11 cellular contexts compared by ENCODE assay signal in genomic region chr14:64758711-64759554, GRCh38. TPM values are rescaled to one million over a fixed set of nuclear protein-coding genes. Genes with fewer than 3 reads are reported as not detected.
DNase-seq lines count a peak whose midpoint lies in the region; ATAC-seq, FAIRE-seq and TF ChIP-seq lines count a peak whose summit lies in the region.
"Had no signal": no experiment of that assay in that cellular context is flagged by ENCODE, and none has a peak within 500 bp of the region (broad histone marks: within the 10 kb centered on the region; RNA-seq: fewer than 3 reads in every experiment).

No MANE protein-coding gene starts in this region.

- H4K20me1 ChIP-seq in mammary epithelial cell (ENCODE audit: insufficient read depth, low read length): no peaks in the 10 kb centered on the region

- TF ChIP-seq EP300 in A549 (IDR thresholded peaks at IDR 0.05): peak; percentile 63 to 81; a peak in 3 of 5 replicates

- intact Hi-C loops in mammary epithelial cell (cut with micrococcal nuclease): loop anchor here (1.0 to 2.0 kb wide), 3 partner anchors 33 to 78 kb away; no protein-coding TSS in a partner anchor

- 50% methylated on average over 6 of the region's 7 CpGs for WGBS in A549 (ENCODE audit: missing lambda C conversion rate)
- 56% methylated on average over 7 of the region's 7 CpGs for WGBS in mammary epithelial cell (ENCODE audit: low coverage, missing lambda C conversion rate)

- no TSS peak for BruUV-seq in mammary epithelial cell (replicated peaks; lab: Mats Ljungman, UMichigan)

- TF ChIP-seq RAD21 in A549 (conservative IDR thresholded peaks at IDR 0.05 in 1 of 2, IDR thresholded peaks at IDR 0.05 in 1 of 2): peak; percentile 10 to 40; a peak in 2 of 5 replicates

- H3K27ac ChIP-seq in A549 (peak overlapping the region; percentile 92 to 93), mammary epithelial cell (ENCODE audit: insufficient read depth, low read depth, low read length) (peak overlapping the region; percentile 68)

- in situ Hi-C loops in mammary epithelial cell (cut with MboI; ENCODE audit: low sequenced_read_pairs in 2 of 2): loop anchor here (5.0 to 25.0 kb wide), 2 partner anchors 87 to 247 kb away; partner anchors contain the start of genes ZBTB1 (in 1 of the 2) and ZBTB25 (in 1 of the 2)

- no peak overlapping the region for H2AFZ ChIP-seq in mammary epithelial cell (ENCODE audit: low read depth, low read length)

- no peak for TF ChIP-seq CTCF in A549 (IDR thresholded peaks at IDR 0.05)
- no peak for TF ChIP-seq CTCF in mammary epithelial cell (conservative IDR thresholded peaks at IDR 0.05 in 1 of 2, IDR thresholded peaks at IDR 0.05 in 1 of 2; ENCODE audit: extremely low read depth in 1 of 2, insufficient read depth in 1 of 2, low read depth in 1 of 2, low read length in 2 of 2)

- H3K4me3 ChIP-seq in A549: no peak overlapping the region
- no peak overlapping the region for H3K4me3 ChIP-seq in mammary epithelial cell (replicated peaks in 1 of 3; ENCODE audit: insufficient read depth in 1 of 3, low read depth in 2 of 3, low read length in 3 of 3)

- H3K9me3 ChIP-seq in A549 (no peaks in the 10 kb centered on the region), mammary epithelial cell (replicated peaks; ENCODE audit: insufficient read depth, low read length) (no peaks in the 10 kb centered on the region)

- CTCF ChIA-PET in A549 (lab: Yijun Ruan, JAX): interaction anchor here (0.7 to 7.4 kb wide), 26 partner anchors 9 to 248 kb away, joined by 3 to 147 read pairs (median 4); partner anchors contain the start of genes HSPA2 and PLEKHG3
- CTCF ChIA-PET in mammary epithelial cell (lab: Charles Lee; ENCODE audit: low non-redundant PET): no interaction called here

- peak; percentile 43 for FAIRE-seq in A549 (lab: Jason Lieb, UNC)

- DNase-seq in A549 (ENCODE audit: low read depth in 1 of 2, low spot score in 1 of 2): peak; percentile 71 to 82
- peak; percentile 51 for DNase-seq in HuH-7.5 (ENCODE audit: low spot score)
- peak; percentile 82 for DNase-seq in mammary epithelial cell
- peak; percentile 69 for DNase-seq in left kidney (ENCODE audit: low read depth, low spot score)
- no peak for DNase-seq in activated T-cell treated with anti-CD3 and anti-CD28 coated beads, Interleukin-2, amount 50 U/mL, for 1 hour
- DNase-seq in NK-92 (lab: John Stamatoyannopoulos, UW; ENCODE audit: unreplicated experiment): no peak
- DNase-seq in activated T-cell treated with anti-CD3 and anti-CD28 coated beads, Interleukin-2, amount 50 U/mL, for 48 hours: no peak
- DNase-seq: activated naive CD4-positive, alpha-beta T cell treated with anti-CD3 and anti-CD28 coated beads, Interleukin-2, amount 50 U/mL, for 16 hours; naive thymus-derived CD4-positive, alpha-beta T cell; NCI-H526 treated with DMSO at 0.1 percent for 48 hours had no signal

- dilution Hi-C loops in mammary epithelial cell (cut with HindIII; ENCODE audit: low sequenced_read_pairs): loop anchor here (5.0 kb wide), 1 partner anchor 87 kb away; no protein-coding TSS in a partner anchor

- H3K27me3 ChIP-seq in mammary epithelial cell (ENCODE audit: insufficient read depth, low read length): no peaks in the 10 kb centered on the region

- POLR2A ChIA-PET in A549 (lab: Yijun Ruan, JAX): interaction anchor here (0.6 to 2.0 kb wide), 4 partner anchors 51 to 218 kb away, joined by 3 to 10 read pairs (median 4); partner anchors contain the start of gene HSPA2

- ATAC-seq in A549: peak; percentile 26 to 47; a peak in 3 of 6 replicates
- no peak for ATAC-seq in GM21528 (IDR thresholded peaks at IDR 0.05; ENCODE audit: low FRiP score, unreplicated experiment)
- ATAC-seq: naive thymus-derived CD4-positive, alpha-beta T cell had no signal

- peaks cover 84% of the 10 kb centered on the region for H3K4me1 ChIP-seq in A549
- H3K4me1 ChIP-seq in mammary epithelial cell (ENCODE audit: insufficient read depth, low read length): peaks cover 78% of the 10 kb centered on the region

- H3K36me3 ChIP-seq in mammary epithelial cell (ENCODE audit: insufficient read depth, low read length): no peaks in the 10 kb centered on the region

- no peaks in the 10 kb centered on the region for H3K79me2 ChIP-seq in mammary epithelial cell (ENCODE audit: insufficient read depth, low read length)

- TF ChIP-seq POLR2A in A549 (IDR thresholded peaks at IDR 0.05; ENCODE audit: low read length): no peak

- H3K4me2 ChIP-seq in A549 (peak overlapping the region; percentile 88), mammary epithelial cell (ENCODE audit: insufficient read depth, low read depth, low read length) (peak overlapping the region; percentile 39)

- H3K9ac ChIP-seq in mammary epithelial cell (ENCODE audit: insufficient read depth, low read length): peak overlapping the region; percentile 9

TF ChIP-seq in A549, 52 proteins besides CTCF, POLR2A, EP300 and RAD21:
- peak; percentile 59 to 74; a peak in 3 of 5 replicates for TF ChIP-seq JUN (IDR thresholded peaks at IDR 0.05)
- TF ChIP-seq JUNB (IDR thresholded peaks at IDR 0.05): peak; percentile 77
- no peak for TF ChIP-seq EHMT2 (IDR thresholded peaks at IDR 0.05; ENCODE audit: low read depth)
- TF ChIP-seq SMC3 (IDR thresholded peaks at IDR 0.05): peak; percentile 24; the same call in 1 of the 3 replicates
- no peak for TF ChIP-seq HDAC2 (IDR thresholded peaks at IDR 0.05)
- TF ChIP-seq BHLHE40 (IDR thresholded peaks at IDR 0.05; ENCODE audit: low read depth, low read length): no peak
- peak; percentile 58 for TF ChIP-seq FOSL2 (IDR thresholded peaks at IDR 0.05)
- TF ChIP-seq FOSL2 (CRISPR knock-in tag; IDR thresholded peaks at IDR 0.05): peak; percentile 81
- TF ChIP-seq CEBPB (IDR thresholded peaks at IDR 0.05): peak; percentile 70 to 82; a peak in 3 of 4 replicates
- peak; percentile 54 for TF ChIP-seq MYC (IDR thresholded peaks at IDR 0.05; ENCODE audit: borderline replicate concordance, low read length)
- TF ChIP-seq HOXA7 (CRISPR knock-in tag; IDR thresholded peaks at IDR 0.05): no peak
- TF ChIP-seq, protein P1, sequence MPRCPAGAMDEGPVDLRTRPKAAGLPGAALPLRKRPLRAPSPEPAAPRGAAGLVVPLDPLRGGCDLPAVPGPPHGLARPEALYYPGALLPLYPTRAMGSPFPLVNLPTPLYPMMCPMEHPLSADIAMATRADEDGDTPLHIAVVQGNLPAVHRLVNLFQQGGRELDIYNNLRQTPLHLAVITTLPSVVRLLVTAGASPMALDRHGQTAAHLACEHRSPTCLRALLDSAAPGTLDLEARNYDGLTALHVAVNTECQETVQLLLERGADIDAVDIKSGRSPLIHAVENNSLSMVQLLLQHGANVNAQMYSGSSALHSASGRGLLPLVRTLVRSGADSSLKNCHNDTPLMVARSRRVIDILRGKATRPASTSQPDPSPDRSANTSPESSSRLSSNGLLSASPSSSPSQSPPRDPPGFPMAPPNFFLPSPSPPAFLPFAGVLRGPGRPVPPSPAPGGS (IDR thresholded peaks at IDR 0.05): peak; percentile 54; the same call in 1 of the 3 replicates
- TF ChIP-seq GATA3 (IDR thresholded peaks at IDR 0.05; ENCODE audit: borderline replicate concordance): peak; percentile 77

RNA-seq across cellular contexts. Expression of gene PLEKHG3, which starts 54.7 kb away (rescaled TPM):
- 29.8 and 30.5 TPM in 2 replicates for polyA plus RNA-seq in A549 (2011; rRNA removed)
- polyA plus RNA-seq in A549 (2012; cell fraction: cytosol; rRNA removed): 23.4 and 33.9 TPM in 2 replicates
- polyA plus RNA-seq in A549 (2012; cell fraction: nucleus; rRNA removed): 69.3 and 101 TPM in 2 replicates
- polyA plus RNA-seq in A549 (2017; fragmentation: RNase III; extraction: RNeasy Plus Mini Kit Qiagen cat#74134 plus additional on column Dnase treatment): 21.9 to 26.4 TPM (median 23.2 TPM) in 3 replicates
- 46.3 and 47.5 TPM in 2 replicates for polyA minus RNA-seq in A549 (2011; rRNA and poly(A)+ RNA removed)
- 100 to 1,000 TPM in 1 of 2 donors, 10 to 100 TPM in 1; 47.8 to 137 TPM for total RNA-seq in mammary epithelial cell
- 68.7 TPM for polyA plus RNA-seq in mammary epithelial cell
- 80.7 TPM for polyA minus RNA-seq in mammary epithelial cell

Comparison
In these comparisons a context has a peak if more than half of its experiments do, and no peak if none do; other contexts are left out.
1. DNase-seq: peak in A549 (2 of 2), HuH-7.5 (single experiment), mammary epithelial cell (single experiment) and left kidney (single experiment); none in activated T-cell treated with anti-CD3 and anti-CD28 coated beads, Interleukin-2, amount 50 U/mL, for 1 hour (single experiment), NK-92 (single experiment) and activated T-cell treated with anti-CD3 and anti-CD28 coated beads, Interleukin-2, amount 50 U/mL, for 48 hours (0 of 2).